ENCODE assay signal across 1 cellular context in genomic region chr12:57614178-57614947, GRCh38.
TF ChIP-seq lines count a peak whose summit lies in the region.

No MANE protein-coding gene starts in this region.

TF ChIP-seq in HepG2, 621 proteins besides CTCF, POLR2A, EP300 and RAD21:
- TF ChIP-seq NFYB (CRISPR knock-in tag; IDR thresholded peaks at IDR 0.05), result peak; percentile 47
- TF ChIP-seq RFX3 (CRISPR knock-in tag; IDR thresholded peaks at IDR 0.05), result no peak
- peak; percentile 45 for TF ChIP-seq NFYC (CRISPR knock-in tag; IDR thresholded peaks at IDR 0.05)
TF ChIP-seq in HepG2: peak in this region for 2.
